Comparison of ENCODE assay signal across 21 cellular contexts in the genomic region with DNA sequence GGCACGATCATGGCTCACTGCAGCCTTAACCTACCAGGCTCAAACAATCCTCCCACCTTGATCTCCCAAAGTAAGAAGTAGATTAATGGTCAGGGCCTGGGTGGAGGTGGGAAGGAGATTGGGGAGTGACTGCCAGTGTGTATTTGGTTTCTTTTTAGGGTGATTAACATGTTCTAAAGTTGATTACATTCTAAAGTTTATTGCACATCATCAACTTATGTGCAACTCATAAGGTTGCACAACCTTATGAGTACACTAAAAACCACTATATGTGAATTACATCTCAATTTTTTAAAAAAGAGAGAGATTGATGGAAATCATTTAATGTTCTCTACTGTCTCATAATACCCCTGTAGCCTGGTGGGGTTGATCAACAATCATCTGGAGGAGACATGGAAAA.
DNase-seq lines count a peak whose midpoint lies in the region; ATAC-seq, FAIRE-seq and TF ChIP-seq lines count a peak whose summit lies in the region.
"Had no signal": no experiment of that assay in that cellular context is flagged by ENCODE, and none has a peak within 500 bp of the region (broad histone marks: within the 10 kb centered on the region; RNA-seq: fewer than 3 reads in every experiment).

No MANE protein-coding gene starts in this region.

- H3K4me3 Mint-ChIP-seq in endothelial cell (ENCODE audit: unreplicated experiment): no peak overlapping the region
- H3K4me3 Mint-ChIP-seq: T-helper 1 cell treated with Interleukin-12 subunit alpha and Interleukin-12 subunit beta and Interleukin-4 antibody, amounts not matched to agents 30 μg/mL and 1 μg/mL, for 36 hours; WTC11 had no signal

- peaks cover 32% of the 10 kb centered on the region for H3K4me1 Mint-ChIP-seq in endothelial cell (ENCODE audit: unreplicated experiment)

- H3K27ac Mint-ChIP-seq in endothelial cell (ENCODE audit: unreplicated experiment): no peak overlapping the region
- H3K27ac Mint-ChIP-seq: T-helper 1 cell treated with Interleukin-12 subunit alpha and Interleukin-12 subunit beta and Interleukin-4 antibody, amounts not matched to agents 30 μg/mL and 1 μg/mL, for 36 hours; WTC11 had no signal

- ATAC-seq in gastrocnemius medialis: no peak
- ATAC-seq: WTC11 had no signal

- H3K27me3 Mint-ChIP-seq in endothelial cell (ENCODE audit: unreplicated experiment): no peaks in the 10 kb centered on the region

- in situ Hi-C loops in gastrocnemius medialis (cut with MboI; ENCODE audit: low sequenced_read_pairs in 4 of 4): no loop called here

- no peak overlapping the region for H3K4me3 ChIP-seq in fibroblast of lung (replicated peaks in 1 of 4; ENCODE audit: control extremely low read depth in 1 of 4, insufficient read depth in 1 of 4, low read depth in 3 of 4, low read length in 4 of 4)
- no peak overlapping the region for H3K4me3 ChIP-seq in gastrocnemius medialis
- H3K4me3 ChIP-seq: HAP-1 had no signal

- no peak for TF ChIP-seq POLR2A in H54 (IDR thresholded peaks at IDR 0.05; ENCODE audit: low read depth, low read length)
- no peak for TF ChIP-seq POLR2A in gastrocnemius medialis (IDR thresholded peaks at IDR 0.05)

- DNase-seq in H54 (ENCODE audit: insufficient read length, low spot score): no peak
- peak; percentile 73 for DNase-seq in amniotic epithelial cell (ENCODE audit: low read depth)
- peak in 1 of 2 donors; percentile 61 for DNase-seq in fibroblast of lung (ENCODE audit: low read depth in 2 of 2)
- DNase-seq in gastrocnemius medialis: no peak
- DNase-seq in NCI-H1417 treated with DMSO at 0.1 percent for 48 hours (lab: John Stamatoyannopoulos, UW): no peak
- DNase-seq in endothelial cell (ENCODE audit: low spot score): no peak
- no peak for DNase-seq in NOMO-1 (lab: John Stamatoyannopoulos, UW; ENCODE audit: unreplicated experiment in 2 of 2)
- no peak for DNase-seq in GM10266 (ENCODE audit: extremely low spot score)
- DNase-seq: activated effector memory CD4-positive, alpha-beta T cell treated with Interleukin-2 at 50 U/mL for 16 hours; erythroblast; kidney; midbrain; NCI-H226; NK-92 treated with Interleukin-12 subunit alpha and Interleukin-12 subunit beta, amount 100 ng/mL, for 24 hours; SHP77 treated with DMSO at 0.1 percent for 48 hours; stimulated activated CD4-positive, alpha-beta T cell treated with anti-CD3 and anti-CD28 coated beads, Interleukin-4, amount 100 ng/mL, for 24 hours had no signal

- H3K27ac ChIP-seq in fibroblast of lung (ENCODE audit: insufficient read depth, low read length) (peak overlapping the region; percentile 89), gastrocnemius medialis (peak overlapping the region; percentile 37 to 73 (median 64))

- TF ChIP-seq CTCF in fibroblast of lung (conservative IDR thresholded peaks at IDR 0.05 in 1 of 2, IDR thresholded peaks at IDR 0.05 in 1 of 2; ENCODE audit: low read depth in 1 of 2, low read length in 2 of 2) (no peak), gastrocnemius medialis (IDR thresholded peaks at IDR 0.05 in 4 of 5, conservative IDR thresholded peaks at IDR 0.05 in 1 of 5) (no peak), endothelial cell (IDR thresholded peaks at IDR 0.05; ENCODE audit: unreplicated experiment) (no peak), GM10266 (IDR thresholded peaks at IDR 0.05; ENCODE audit: control insufficient read depth, insufficient read depth, low read depth, missing control alignments) (no peak)

- H3K36me3 Mint-ChIP-seq in endothelial cell (ENCODE audit: low read depth, unreplicated experiment): no peaks in the 10 kb centered on the region
- H3K36me3 Mint-ChIP-seq: WTC11 had no signal

- no peaks in the 10 kb centered on the region for H3K9me3 ChIP-seq in fibroblast of lung (ENCODE audit: control insufficient read depth, insufficient read depth, low read depth, low read length)
- H3K9me3 ChIP-seq in gastrocnemius medialis: no peaks in the 10 kb centered on the region
- H3K9me3 ChIP-seq: HAP-1 had no signal

- no peaks in the 10 kb centered on the region for H3K27me3 ChIP-seq in fibroblast of lung (ENCODE audit: control insufficient read depth, insufficient read depth, low read length)
- no peaks in the 10 kb centered on the region for H3K27me3 ChIP-seq in gastrocnemius medialis

- FAIRE-seq in H54 (lab: Jason Lieb, UNC): peak; percentile 23
- FAIRE-seq: colon, HTR-8/SVneo, kidney had no signal

- H3K4me1 ChIP-seq in fibroblast of lung (ENCODE audit: control insufficient read depth, extremely low read depth, insufficient read depth, low read length) (peaks cover 27% of the 10 kb centered on the region), gastrocnemius medialis (peaks cover 35 to 48% of the 10 kb centered on the region in 2 donors)
- H3K4me1 ChIP-seq: HAP-1 had no signal

- H4K20me1 ChIP-seq in fibroblast of lung (ENCODE audit: control insufficient read depth, extremely low read depth, insufficient read depth, low read length): no peaks in the 10 kb centered on the region

- intact Hi-C loops in gastrocnemius medialis (cut with DNase I; ENCODE audit: low total_unique reads): loop anchor here (5.0 kb wide), 1 partner anchor 217 kb away; the partner anchor contains the start of gene AOPEP

- H3K79me2 ChIP-seq in fibroblast of lung (ENCODE audit: control insufficient read depth, insufficient read depth, low read length): no peaks in the 10 kb centered on the region

- H3K36me3 ChIP-seq in fibroblast of lung (ENCODE audit: control insufficient read depth, insufficient read depth, low read length) (no peaks in the 10 kb centered on the region), gastrocnemius medialis (no peaks in the 10 kb centered on the region)
- H3K36me3 ChIP-seq: HAP-1 had no signal

- no peaks in the 10 kb centered on the region for H3K9me3 Mint-ChIP-seq in endothelial cell (ENCODE audit: unreplicated experiment)
- H3K9me3 Mint-ChIP-seq: T-helper 1 cell treated with Interleukin-12 subunit alpha and Interleukin-12 subunit beta and Interleukin-4 antibody, amounts not matched to agents 30 μg/mL and 1 μg/mL, for 36 hours; WTC11 had no signal

- no peak overlapping the region for H3K9ac ChIP-seq in fibroblast of lung (ENCODE audit: insufficient read depth, low read length)

- H3K4me2 ChIP-seq in fibroblast of lung (ENCODE audit: extremely low read depth, insufficient read depth, low read length): no peak overlapping the region

- no peak overlapping the region for H2AFZ ChIP-seq in fibroblast of lung (ENCODE audit: low read length)
